In genomic region chr6:74087898-74088297, GRCh38 we compare ENCODE assay signal across 13 cellular contexts.
A peak's percentile ranks its signal among the peaks of the same experiment; 100 is the strongest.
DNase-seq lines count a peak whose midpoint lies in the region; ATAC-seq, FAIRE-seq and TF ChIP-seq lines count a peak whose summit lies in the region.
"Had no signal": no experiment of that assay in that cellular context is flagged by ENCODE, and none has a peak within 500 bp of the region (broad histone marks: within the 10 kb centered on the region; RNA-seq: fewer than 3 reads in every experiment).

No MANE protein-coding gene starts in this region.

- no peak overlapping the region for H2AK5ac ChIP-seq in mesenchymal stem cell (ENCODE audit: low read length, severe bottlenecking)

- no peak overlapping the region for H3K23ac ChIP-seq in mesenchymal stem cell (ENCODE audit: low read length in 2 of 2)

- no peak overlapping the region for H3K4me2 ChIP-seq in mesenchymal stem cell (ENCODE audit: low read length, poor library complexity, severe bottlenecking)

- no peak overlapping the region for H4K8ac ChIP-seq in mesenchymal stem cell (ENCODE audit: low read length)

- no peaks in the 10 kb centered on the region for H3K79me1 ChIP-seq in mesenchymal stem cell (replicated peaks; ENCODE audit: low read length, poor library complexity, severe bottlenecking)

- no peak overlapping the region for H3K4ac ChIP-seq in mesenchymal stem cell (ENCODE audit: low read depth in 1 of 2, low read length in 2 of 2)

- H3K27ac ChIP-seq in mesenchymal stem cell (ENCODE audit: low read length, poor library complexity, severe bottlenecking), result no peak overlapping the region

- H3K9me3 ChIP-seq in mesenchymal stem cell (ENCODE audit: control insufficient read depth, low read length), result no peaks in the 10 kb centered on the region

- H2BK5ac ChIP-seq in mesenchymal stem cell (ENCODE audit: low read depth, low read length, poor library complexity, severe bottlenecking), result no peak overlapping the region

- ATAC-seq in HG02763 (IDR thresholded peaks at IDR 0.05; ENCODE audit: unreplicated experiment), result no peak
- no peak for ATAC-seq in GM18909 (IDR thresholded peaks at IDR 0.05; ENCODE audit: poor library complexity, unreplicated experiment)
- ATAC-seq: natural killer cell had no signal

- no peak overlapping the region for H2BK12ac ChIP-seq in mesenchymal stem cell (ENCODE audit: low read length in 2 of 2)

- H3K4me3 ChIP-seq in BJ (ENCODE audit: low read depth, low read length), result no peak overlapping the region
- no peak overlapping the region for H3K4me3 ChIP-seq in bronchial epithelial cell (ENCODE audit: low read depth, low read length)
- H3K4me3 ChIP-seq in mesenchymal stem cell (ENCODE audit: insufficient read depth in 1 of 2, low read depth in 1 of 2, low read length in 2 of 2), result no peak overlapping the region

- H3K36me3 ChIP-seq in BJ (ENCODE audit: control insufficient read depth, insufficient read depth, low read length) (no peaks in the 10 kb centered on the region), bronchial epithelial cell (ENCODE audit: control insufficient read depth, insufficient read depth, low read length) (no peaks in the 10 kb centered on the region), mesenchymal stem cell (ENCODE audit: control insufficient read depth in 1 of 2, insufficient read depth in 2 of 2, low read depth in 1 of 2, low read length in 2 of 2) (no peaks in the 10 kb centered on the region)

- WGBS in mesenchymal stem cell, result no CpG with 5 or more reads among the region's 2 CpGs

- no peak overlapping the region for H3K18ac ChIP-seq in mesenchymal stem cell (ENCODE audit: low read depth in 1 of 2, low read length in 2 of 2)

- TF ChIP-seq CTCF in BJ (IDR thresholded peaks at IDR 0.05; ENCODE audit: insufficient read depth, low read depth, low read length), result peak; percentile 25; the same call in 1 of the 2 replicates
- no peak for TF ChIP-seq CTCF in bronchial epithelial cell (IDR thresholded peaks at IDR 0.05; ENCODE audit: insufficient read depth, low read length, severe bottlenecking)

- H2BK15ac ChIP-seq in mesenchymal stem cell (ENCODE audit: low read depth, poor library complexity, severe bottlenecking), result no peak overlapping the region

- DNase-seq in BJ (ENCODE audit: low read depth) (no peak), Kasumi-1 (lab: John Stamatoyannopoulos, UW) (peak; percentile 42 to 46), bronchial epithelial cell (ENCODE audit: low read depth) (peak; percentile 13), mesenchymal stem cell (peak; percentile 65), GM19239 (ENCODE audit: insufficient read length, low spot score) (no peak), NCI-H345 treated with DMSO at 0.1 percent for 48 hours (lab: John Stamatoyannopoulos, UW; ENCODE audit: unreplicated experiment) (no peak)
- DNase-seq: activated naive CD4-positive, alpha-beta T cell treated with anti-CD3 and anti-CD28 coated beads, Interleukin-2, amount 10 ng/mL, durations not matched to agents 7 days and 5 days; COR-L47; natural killer cell; NCI-H1105 treated with DMSO at 0.1 percent for 48 hours; SHP77 treated with DMSO at 0.1 percent for 48 hours had no signal

- H4K91ac ChIP-seq in mesenchymal stem cell (ENCODE audit: low read length), result no peak overlapping the region

- POLR2A ChIA-PET in BJ (lab: Charles Lee), result no interaction called here

- no peaks in the 10 kb centered on the region for H3K4me1 ChIP-seq in mesenchymal stem cell (ENCODE audit: control insufficient read depth, insufficient read depth, low read depth, low read length)

- CTCF ChIA-PET in BJ (lab: Yijun Ruan, JAX), result interaction anchor here (0.7 to 5.4 kb wide), 12 partner anchors 9 to 1121 kb away, joined by 3 to 42 read pairs (median 3); no protein-coding TSS in a partner anchor

- no peak for FAIRE-seq in bronchial epithelial cell (lab: Jason Lieb, UNC)
- FAIRE-seq in GM19239 (lab: Jason Lieb, UNC), result no peak

- no peak overlapping the region for H2BK120ac ChIP-seq in mesenchymal stem cell (ENCODE audit: low read depth, low read length)

- H3K9ac ChIP-seq in mesenchymal stem cell (ENCODE audit: low read length), result no peak overlapping the region

- H3K27me3 ChIP-seq in BJ (ENCODE audit: control insufficient read depth, insufficient read depth, low read length) (no peaks in the 10 kb centered on the region), bronchial epithelial cell (ENCODE audit: control insufficient read depth, insufficient read depth, low read length) (no peaks in the 10 kb centered on the region), mesenchymal stem cell (ENCODE audit: control insufficient read depth in 1 of 2, insufficient read depth in 1 of 2, low read length in 2 of 2) (no peaks in the 10 kb centered on the region)

- no peak overlapping the region for H3K14ac ChIP-seq in mesenchymal stem cell (ENCODE audit: low read length in 2 of 2)

- H2AFZ ChIP-seq in mesenchymal stem cell (ENCODE audit: low read depth, low read length), result no peak overlapping the region

Comparison
In these comparisons a context has a peak if more than half of its experiments do, and no peak if none do; other contexts are left out.
1. DNase-seq: peak in Kasumi-1 (2 of 2), bronchial epithelial cell (single experiment) and mesenchymal stem cell (single experiment); none in BJ (single experiment), GM19239 (single experiment) and NCI-H345 treated with DMSO at 0.1 percent for 48 hours (single experiment).